16 cellular contexts compared by ENCODE assay signal in the genomic region with DNA sequence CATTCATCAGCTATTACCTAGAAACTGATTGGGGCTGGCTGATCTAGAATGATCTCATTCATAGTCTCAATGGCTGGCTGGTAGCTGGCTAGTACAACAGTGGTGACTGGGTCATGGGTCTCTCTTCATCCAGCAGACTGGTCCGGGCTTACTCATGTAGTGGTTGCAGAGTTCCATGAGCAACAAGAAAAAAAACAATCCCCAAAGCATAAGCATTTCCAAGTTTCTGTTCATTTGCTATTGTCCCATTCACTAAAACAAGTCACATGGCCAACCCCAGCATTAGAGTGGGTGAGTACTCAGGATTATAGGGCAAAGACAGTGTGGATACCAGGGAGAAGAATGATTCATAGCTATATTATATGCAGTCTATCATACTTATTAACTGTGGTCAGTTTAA.
DNase-seq lines count a peak whose midpoint lies in the region; ATAC-seq, FAIRE-seq and TF ChIP-seq lines count a peak whose summit lies in the region.
"Had no signal": no experiment of that assay in that cellular context is flagged by ENCODE, and none has a peak within 500 bp of the region (broad histone marks: within the 10 kb centered on the region; RNA-seq: fewer than 3 reads in every experiment).

No MANE protein-coding gene starts in this region.

- no peaks in the 10 kb centered on the region for H3K4me1 Mint-ChIP-seq in activated CD8-positive, alpha-beta T cell treated with anti-CD3 and anti-CD28 coated beads for 36 hours (ENCODE audit: low read depth)
- H3K4me1 Mint-ChIP-seq: activated CD4-positive, alpha-beta T cell treated with anti-CD3 and anti-CD28 coated beads for 36 hours had no signal

- ATAC-seq in left lung: peak; percentile 22
- ATAC-seq in activated CD8-positive, alpha-beta T cell treated with anti-CD3 and anti-CD28 coated beads for 36 hours: no peak
- ATAC-seq in GM19467 (IDR thresholded peaks at IDR 0.05; ENCODE audit: unreplicated experiment): no peak
- ATAC-seq: activated CD4-positive, alpha-beta T cell treated with anti-CD3 and anti-CD28 coated beads for 36 hours; activated T-cell treated with anti-CD3 and anti-CD28 coated beads, Interleukin-2, amount 50 U/mL, for 72 hours had no signal

- peak; percentile 13 for DNase-seq in AG09309 (ENCODE audit: low read depth)
- DNase-seq in HT1080 (ENCODE audit: low read depth): peak; percentile 56
- DNase-seq in bronchial epithelial cell (ENCODE audit: low read depth): peak; percentile 65
- DNase-seq in left lung: no peak
- no peak for DNase-seq in activated CD4-positive, alpha-beta T cell treated with anti-CD3 and anti-CD28 coated beads, Interleukin-2, amount 50 U/mL, for 1 hour
- DNase-seq in tibial artery: no peak
- no peak for DNase-seq in activated CD8-positive, alpha-beta T cell treated with anti-CD3 and anti-CD28 coated beads for 36 hours
- DNase-seq: activated CD4-positive, alpha-beta T cell treated with anti-CD3 and anti-CD28 coated beads for 36 hours; activated T-cell treated with anti-CD3 and anti-CD28 coated beads, Interleukin-2, amount 50 U/mL, for 72 hours; anterior cingulate cortex; effector memory CD4-positive, alpha-beta T cell; heart right ventricle; MV-4-11; pancreas had no signal

- H3K9me3 ChIP-seq in left lung (peaks cover 0 to 1% of the 10 kb centered on the region in 2 donors), tibial artery (no peaks in the 10 kb centered on the region)
- H3K9me3 ChIP-seq: heart right ventricle, pancreas had no signal

- no peak for TF ChIP-seq CTCF in AG09309 (IDR thresholded peaks at IDR 0.05; ENCODE audit: control insufficient read depth, insufficient read depth, low read depth, low read length, missing control alignments)
- no peak for TF ChIP-seq CTCF in bronchial epithelial cell (IDR thresholded peaks at IDR 0.05; ENCODE audit: insufficient read depth, low read length, severe bottlenecking)
- no peak for TF ChIP-seq CTCF in left lung (IDR thresholded peaks at IDR 0.05)
- TF ChIP-seq CTCF in tibial artery (IDR thresholded peaks at IDR 0.05): no peak
- TF ChIP-seq CTCF in activated CD8-positive, alpha-beta T cell treated with anti-CD3 and anti-CD28 coated beads for 36 hours (IDR thresholded peaks at IDR 0.05): no peak

- H3K36me3 Mint-ChIP-seq in activated CD8-positive, alpha-beta T cell treated with anti-CD3 and anti-CD28 coated beads for 36 hours (ENCODE audit: low read depth): no peaks in the 10 kb centered on the region

- H3K27ac Mint-ChIP-seq in activated CD8-positive, alpha-beta T cell treated with anti-CD3 and anti-CD28 coated beads for 36 hours: no peak overlapping the region
- H3K27ac Mint-ChIP-seq: activated CD4-positive, alpha-beta T cell treated with anti-CD3 and anti-CD28 coated beads for 36 hours; activated T-cell treated with anti-CD3 and anti-CD28 coated beads, Interleukin-2, amount 50 U/mL, for 72 hours had no signal

- H3K27me3 Mint-ChIP-seq in activated CD8-positive, alpha-beta T cell treated with anti-CD3 and anti-CD28 coated beads for 36 hours: no peaks in the 10 kb centered on the region
- H3K27me3 Mint-ChIP-seq: activated CD4-positive, alpha-beta T cell treated with anti-CD3 and anti-CD28 coated beads for 36 hours had no signal

- H3K27me3 ChIP-seq in bronchial epithelial cell (ENCODE audit: control insufficient read depth, insufficient read depth, low read length) (no peaks in the 10 kb centered on the region), left lung (no peaks in the 10 kb centered on the region), tibial artery (no peaks in the 10 kb centered on the region)
- H3K27me3 ChIP-seq: heart right ventricle, pancreas had no signal

- no peak overlapping the region for H3K27ac ChIP-seq in left lung
- H3K27ac ChIP-seq in tibial artery: no peak overlapping the region
- H3K27ac ChIP-seq: heart right ventricle, pancreas had no signal

- H3K4me3 ChIP-seq in AG09309 (ENCODE audit: control insufficient read depth, low read depth, low read length) (no peak overlapping the region), bronchial epithelial cell (ENCODE audit: low read depth, low read length) (no peak overlapping the region), left lung (no peak overlapping the region), tibial artery (no peak overlapping the region)
- H3K4me3 ChIP-seq: heart right ventricle, lung, pancreas had no signal

- no peak for FAIRE-seq in bronchial epithelial cell (lab: Jason Lieb, UNC)
- FAIRE-seq: pancreas had no signal

- H3K36me3 ChIP-seq in bronchial epithelial cell (ENCODE audit: control insufficient read depth, insufficient read depth, low read length) (no peaks in the 10 kb centered on the region), left lung (no peaks in the 10 kb centered on the region), tibial artery (no peaks in the 10 kb centered on the region)
- H3K36me3 ChIP-seq: heart right ventricle, pancreas had no signal

- intact Hi-C loops in left lung (cut with DNase I): no loop called here
- intact Hi-C loops in tibial artery (cut with DNase I; ENCODE audit: low total_unique reads): no loop called here
- intact Hi-C loops in activated CD8-positive, alpha-beta T cell treated with anti-CD3 and anti-CD28 coated beads for 36 hours (cut with micrococcal nuclease): no loop called here

- peaks cover 5% of the 10 kb centered on the region for H3K9me3 Mint-ChIP-seq in activated CD8-positive, alpha-beta T cell treated with anti-CD3 and anti-CD28 coated beads for 36 hours

- CTCF ChIA-PET in activated CD8-positive, alpha-beta T cell treated with anti-CD3 and anti-CD28 coated beads for 36 hours (lab: Charles Lee): no interaction called here

- no peaks in the 10 kb centered on the region for H3K4me1 ChIP-seq in left lung
- H3K4me1 ChIP-seq in tibial artery: no peaks in the 10 kb centered on the region
- H3K4me1 ChIP-seq: heart right ventricle, pancreas had no signal

- POLR2A ChIA-PET in activated CD8-positive, alpha-beta T cell treated with anti-CD3 and anti-CD28 coated beads for 36 hours (lab: Charles Lee): no interaction called here

- H3K4me3 Mint-ChIP-seq in activated CD8-positive, alpha-beta T cell treated with anti-CD3 and anti-CD28 coated beads for 36 hours: no peak overlapping the region
- H3K4me3 Mint-ChIP-seq: activated CD4-positive, alpha-beta T cell treated with anti-CD3 and anti-CD28 coated beads for 36 hours; activated T-cell treated with anti-CD3 and anti-CD28 coated beads, Interleukin-2, amount 50 U/mL, for 72 hours had no signal

Comparison
In these comparisons a context has a peak if more than half of its experiments do, and no peak if none do; other contexts are left out.
1. DNase-seq: peak in AG09309 (single experiment), HT1080 (single experiment) and bronchial epithelial cell (single experiment); none in left lung (0 of 2), activated CD4-positive, alpha-beta T cell treated with anti-CD3 and anti-CD28 coated beads, Interleukin-2, amount 50 U/mL, for 1 hour (single experiment), tibial artery (0 of 2) and activated CD8-positive, alpha-beta T cell treated with anti-CD3 and anti-CD28 coated beads for 36 hours (single experiment).